Comparison of ENCODE assay signal across 1 cellular context in the genomic region with DNA sequence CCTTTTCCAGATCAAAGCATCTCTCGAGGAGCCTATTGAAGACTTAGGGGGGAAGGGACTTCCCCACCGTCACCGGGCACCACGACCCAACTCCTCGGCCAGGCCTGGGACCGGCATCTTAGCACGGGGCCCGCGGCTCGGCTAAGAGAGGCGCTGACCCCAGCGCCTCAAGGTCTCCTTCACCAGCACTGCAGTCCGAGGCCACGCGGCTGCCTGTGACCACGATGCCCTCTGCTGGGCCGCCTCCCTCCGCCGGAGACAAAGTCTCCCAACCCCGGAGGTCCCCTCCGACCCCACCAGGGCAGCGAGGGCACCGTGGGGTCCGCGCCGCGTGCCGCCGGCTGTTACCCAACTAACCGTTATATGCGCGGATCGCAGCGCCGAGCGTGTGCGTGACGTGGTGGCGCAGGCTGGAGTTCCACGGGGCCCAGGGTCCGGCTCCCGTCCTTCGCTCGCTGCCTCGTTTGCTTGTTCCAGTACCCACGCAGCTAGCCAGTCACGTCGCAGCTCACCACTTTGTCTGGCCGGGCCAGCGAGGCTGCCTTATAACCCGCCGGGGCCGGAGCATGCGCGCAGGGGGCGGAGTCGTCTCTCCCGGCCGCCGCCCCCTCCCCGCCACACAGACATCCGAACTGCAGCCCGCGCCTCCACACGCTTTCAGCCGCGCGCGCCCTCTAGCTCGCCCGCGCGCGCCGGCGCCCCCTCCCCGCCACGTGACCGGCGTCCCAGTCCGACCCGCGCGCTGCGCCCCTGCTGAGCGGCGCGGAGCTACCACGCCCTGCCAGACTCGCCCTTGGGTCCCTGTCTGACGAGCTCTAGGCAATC.
A peak's percentile ranks its signal among the peaks of the same experiment; 100 is the strongest.
TF ChIP-seq lines count a peak whose summit lies in the region.

A gene with protein sequence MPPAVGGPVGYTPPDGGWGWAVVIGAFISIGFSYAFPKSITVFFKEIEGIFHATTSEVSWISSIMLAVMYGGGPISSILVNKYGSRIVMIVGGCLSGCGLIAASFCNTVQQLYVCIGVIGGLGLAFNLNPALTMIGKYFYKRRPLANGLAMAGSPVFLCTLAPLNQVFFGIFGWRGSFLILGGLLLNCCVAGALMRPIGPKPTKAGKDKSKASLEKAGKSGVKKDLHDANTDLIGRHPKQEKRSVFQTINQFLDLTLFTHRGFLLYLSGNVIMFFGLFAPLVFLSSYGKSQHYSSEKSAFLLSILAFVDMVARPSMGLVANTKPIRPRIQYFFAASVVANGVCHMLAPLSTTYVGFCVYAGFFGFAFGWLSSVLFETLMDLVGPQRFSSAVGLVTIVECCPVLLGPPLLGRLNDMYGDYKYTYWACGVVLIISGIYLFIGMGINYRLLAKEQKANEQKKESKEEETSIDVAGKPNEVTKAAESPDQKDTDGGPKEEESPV (minus strand): TSS at position 519 of the 825 bp plus-strand sequence. CDS start 26,888 bp downstream, outside the sequence.

TF ChIP-seq in K562, 482 proteins besides CTCF, POLR2A, EP300 and RAD21 (continued from another document and continues in another):
- TF ChIP-seq, protein P1, sequence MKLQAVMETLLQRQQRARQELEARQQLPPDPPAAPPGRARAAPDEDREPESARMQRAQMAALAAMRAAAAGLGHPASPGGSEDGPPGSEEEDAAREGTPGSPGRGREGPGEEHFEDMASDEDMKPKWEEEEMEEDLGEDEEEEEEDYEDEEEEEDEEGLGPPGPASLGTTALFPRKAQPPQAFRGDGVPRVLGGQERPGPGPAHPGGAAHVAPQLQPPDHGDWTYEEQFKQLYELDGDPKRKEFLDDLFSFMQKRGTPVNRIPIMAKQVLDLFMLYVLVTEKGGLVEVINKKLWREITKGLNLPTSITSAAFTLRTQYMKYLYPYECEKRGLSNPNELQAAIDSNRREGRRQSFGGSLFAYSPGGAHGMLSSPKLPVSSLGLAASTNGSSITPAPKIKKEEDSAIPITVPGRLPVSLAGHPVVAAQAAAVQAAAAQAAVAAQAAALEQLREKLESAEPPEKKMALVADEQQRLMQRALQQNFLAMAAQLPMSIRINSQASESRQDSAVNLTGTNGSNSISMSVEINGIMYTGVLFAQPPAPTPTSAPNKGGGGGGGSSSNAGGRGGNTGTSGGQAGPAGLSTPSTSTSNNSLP (IDR thresholded peaks at IDR 0.05; ENCODE audit: borderline replicate concordance, low read depth, low read length) = 0 out of 2 replicates have a peak, but pooled peaks have one; percentile 38
- no peak for TF ChIP-seq ZNF699 (CRISPR knock-in tag; IDR thresholded peaks at IDR 0.05; ENCODE audit: insufficient replicate concordance)
- no peak for TF ChIP-seq ZFP30 (CRISPR knock-in tag; IDR thresholded peaks at IDR 0.05; ENCODE audit: borderline replicate concordance)
- peak; percentile 8 for TF ChIP-seq KAT2B (IDR thresholded peaks at IDR 0.05; ENCODE audit: low read depth, low read length)
- no peak for TF ChIP-seq SIRT6 (IDR thresholded peaks at IDR 0.05; ENCODE audit: low read depth, low read length)
- TF ChIP-seq SMARCE1 (IDR thresholded peaks at IDR 0.05) = no peak; the same call in 1 of the 2 replicates
- TF ChIP-seq, protein P2, sequence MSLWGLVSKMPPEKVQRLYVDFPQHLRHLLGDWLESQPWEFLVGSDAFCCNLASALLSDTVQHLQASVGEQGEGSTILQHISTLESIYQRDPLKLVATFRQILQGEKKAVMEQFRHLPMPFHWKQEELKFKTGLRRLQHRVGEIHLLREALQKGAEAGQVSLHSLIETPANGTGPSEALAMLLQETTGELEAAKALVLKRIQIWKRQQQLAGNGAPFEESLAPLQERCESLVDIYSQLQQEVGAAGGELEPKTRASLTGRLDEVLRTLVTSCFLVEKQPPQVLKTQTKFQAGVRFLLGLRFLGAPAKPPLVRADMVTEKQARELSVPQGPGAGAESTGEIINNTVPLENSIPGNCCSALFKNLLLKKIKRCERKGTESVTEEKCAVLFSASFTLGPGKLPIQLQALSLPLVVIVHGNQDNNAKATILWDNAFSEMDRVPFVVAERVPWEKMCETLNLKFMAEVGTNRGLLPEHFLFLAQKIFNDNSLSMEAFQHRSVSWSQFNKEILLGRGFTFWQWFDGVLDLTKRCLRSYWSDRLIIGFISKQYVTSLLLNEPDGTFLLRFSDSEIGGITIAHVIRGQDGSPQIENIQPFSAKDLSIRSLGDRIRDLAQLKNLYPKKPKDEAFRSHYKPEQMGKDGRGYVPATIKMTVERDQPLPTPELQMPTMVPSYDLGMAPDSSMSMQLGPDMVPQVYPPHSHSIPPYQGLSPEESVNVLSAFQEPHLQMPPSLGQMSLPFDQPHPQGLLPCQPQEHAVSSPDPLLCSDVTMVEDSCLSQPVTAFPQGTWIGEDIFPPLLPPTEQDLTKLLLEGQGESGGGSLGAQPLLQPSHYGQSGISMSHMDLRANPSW (CRISPR knock-in tag; IDR thresholded peaks at IDR 0.05) = peak; percentile 59; the same call in 1 of the 2 replicates
- TF ChIP-seq ZKSCAN8 (CRISPR knock-in tag; IDR thresholded peaks at IDR 0.05) = no peak
- TF ChIP-seq, protein P3, sequence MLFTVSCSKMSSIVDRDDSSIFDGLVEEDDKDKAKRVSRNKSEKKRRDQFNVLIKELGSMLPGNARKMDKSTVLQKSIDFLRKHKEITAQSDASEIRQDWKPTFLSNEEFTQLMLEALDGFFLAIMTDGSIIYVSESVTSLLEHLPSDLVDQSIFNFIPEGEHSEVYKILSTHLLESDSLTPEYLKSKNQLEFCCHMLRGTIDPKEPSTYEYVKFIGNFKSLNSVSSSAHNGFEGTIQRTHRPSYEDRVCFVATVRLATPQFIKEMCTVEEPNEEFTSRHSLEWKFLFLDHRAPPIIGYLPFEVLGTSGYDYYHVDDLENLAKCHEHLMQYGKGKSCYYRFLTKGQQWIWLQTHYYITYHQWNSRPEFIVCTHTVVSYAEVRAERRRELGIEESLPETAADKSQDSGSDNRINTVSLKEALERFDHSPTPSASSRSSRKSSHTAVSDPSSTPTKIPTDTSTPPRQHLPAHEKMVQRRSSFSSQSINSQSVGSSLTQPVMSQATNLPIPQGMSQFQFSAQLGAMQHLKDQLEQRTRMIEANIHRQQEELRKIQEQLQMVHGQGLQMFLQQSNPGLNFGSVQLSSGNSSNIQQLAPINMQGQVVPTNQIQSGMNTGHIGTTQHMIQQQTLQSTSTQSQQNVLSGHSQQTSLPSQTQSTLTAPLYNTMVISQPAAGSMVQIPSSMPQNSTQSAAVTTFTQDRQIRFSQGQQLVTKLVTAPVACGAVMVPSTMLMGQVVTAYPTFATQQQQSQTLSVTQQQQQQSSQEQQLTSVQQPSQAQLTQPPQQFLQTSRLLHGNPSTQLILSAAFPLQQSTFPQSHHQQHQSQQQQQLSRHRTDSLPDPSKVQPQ (CRISPR knock-in tag; IDR thresholded peaks at IDR 0.05; ENCODE audit: borderline replicate concordance) = peak; percentile 80
- peak; percentile 93 for TF ChIP-seq CBX1 (IDR thresholded peaks at IDR 0.05; ENCODE audit: low read depth)
- no peak for TF ChIP-seq ZNF668 (CRISPR knock-in tag; IDR thresholded peaks at IDR 0.05)
- TF ChIP-seq ZC3H11A (IDR thresholded peaks at IDR 0.05; ENCODE audit: low read depth, low read length) = no peak
- no peak for TF ChIP-seq MCM5 (IDR thresholded peaks at IDR 0.05; ENCODE audit: low read depth)
- peak; percentile 69 for TF ChIP-seq HMGN3 (IDR thresholded peaks at IDR 0.05; ENCODE audit: borderline replicate concordance, extremely low read depth, insufficient read length, low read depth, low read length)
- peak; percentile 2; the same call in 1 of the 2 replicates for TF ChIP-seq JUND (IDR thresholded peaks at IDR 0.05; ENCODE audit: borderline replicate concordance, low read depth, low read length)
- peak; percentile 10; the same call in 2 of the 3 replicates for TF ChIP-seq JUND (tag; IDR thresholded peaks at IDR 0.05; ENCODE audit: borderline replicate concordance, low read depth, low read length)
- TF ChIP-seq SETDB1 (IDR thresholded peaks at IDR 0.05; ENCODE audit: low read length) = no peak
- peak; percentile 86; the same call in 1 of the 2 replicates for TF ChIP-seq RNF2 (IDR thresholded peaks at IDR 0.05)
- TF ChIP-seq C11orf30 (IDR thresholded peaks at IDR 0.05; ENCODE audit: low read depth) = 0 out of 2 replicates have a peak, but pooled peaks have one; percentile 4
- no peak for TF ChIP-seq ZNF507 (tag; conservative IDR thresholded peaks at IDR 0.05)
- TF ChIP-seq ZNF717 (CRISPR knock-in tag; IDR thresholded peaks at IDR 0.05) = no peak
- peak; percentile 59 for TF ChIP-seq MYBL2 (IDR thresholded peaks at IDR 0.05; ENCODE audit: low read depth)
- TF ChIP-seq MYBL2 (CRISPR knock-in tag; IDR thresholded peaks at IDR 0.05; ENCODE audit: borderline replicate concordance) = no peak
- no peak for TF ChIP-seq ZNF41 (CRISPR knock-in tag; conservative IDR thresholded peaks at IDR 0.05)
- TF ChIP-seq, protein P4, sequence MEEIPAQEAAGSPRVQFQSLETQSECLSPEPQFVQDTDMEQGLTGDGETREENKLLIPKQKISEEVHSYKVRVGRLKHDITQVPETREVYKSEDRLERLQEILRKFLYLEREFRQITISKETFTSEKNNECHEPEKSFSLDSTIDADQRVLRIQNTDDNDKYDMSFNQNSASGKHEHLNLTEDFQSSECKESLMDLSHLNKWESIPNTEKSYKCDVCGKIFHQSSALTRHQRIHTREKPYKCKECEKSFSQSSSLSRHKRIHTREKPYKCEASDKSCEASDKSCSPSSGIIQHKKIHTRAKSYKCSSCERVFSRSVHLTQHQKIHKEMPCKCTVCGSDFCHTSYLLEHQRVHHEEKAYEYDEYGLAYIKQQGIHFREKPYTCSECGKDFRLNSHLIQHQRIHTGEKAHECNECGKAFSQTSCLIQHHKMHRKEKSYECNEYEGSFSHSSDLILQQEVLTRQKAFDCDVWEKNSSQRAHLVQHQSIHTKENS (CRISPR knock-in tag; IDR thresholded peaks at IDR 0.05) = no peak
- no peak for TF ChIP-seq ARHGAP35 (IDR thresholded peaks at IDR 0.05; ENCODE audit: partially characterized antibody)
- TF ChIP-seq, protein P5, sequence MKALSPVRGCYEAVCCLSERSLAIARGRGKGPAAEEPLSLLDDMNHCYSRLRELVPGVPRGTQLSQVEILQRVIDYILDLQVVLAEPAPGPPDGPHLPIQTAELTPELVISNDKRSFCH (CRISPR knock-in tag; IDR thresholded peaks at IDR 0.05) = no peak
- TF ChIP-seq, protein P5 (tag; IDR thresholded peaks at IDR 0.05) = peak; percentile 83
- TF ChIP-seq TCF7 (IDR thresholded peaks at IDR 0.05; ENCODE audit: borderline replicate concordance) = no peak
- TF ChIP-seq ZNF408 (CRISPR knock-in tag; IDR thresholded peaks at IDR 0.05; ENCODE audit: low read depth) = no peak
- peak; percentile 50 for TF ChIP-seq HCFC1 (IDR thresholded peaks at IDR 0.05; ENCODE audit: low read depth, low read length)
- no peak for TF ChIP-seq XRCC4 (IDR thresholded peaks at IDR 0.05; ENCODE audit: extremely low read depth, insufficient read depth, insufficient read length)
- 0 out of 2 replicates have a peak, but pooled peaks have one; percentile 78 for TF ChIP-seq NFRKB (IDR thresholded peaks at IDR 0.05; ENCODE audit: low read depth)
- no peak for TF ChIP-seq STAT5B (CRISPR knock-in tag; IDR thresholded peaks at IDR 0.05)
- TF ChIP-seq ZNF75A (CRISPR knock-in tag; IDR thresholded peaks at IDR 0.05) = 0 out of 2 replicates have a peak, but pooled peaks have one; percentile 23
- no peak for TF ChIP-seq KAT8 (IDR thresholded peaks at IDR 0.05; ENCODE audit: low read depth)
- TF ChIP-seq MXI1 (IDR thresholded peaks at IDR 0.05; ENCODE audit: low read depth, low read length) = peak; percentile 73; the same call in 1 of the 2 replicates
- TF ChIP-seq, protein P6, sequence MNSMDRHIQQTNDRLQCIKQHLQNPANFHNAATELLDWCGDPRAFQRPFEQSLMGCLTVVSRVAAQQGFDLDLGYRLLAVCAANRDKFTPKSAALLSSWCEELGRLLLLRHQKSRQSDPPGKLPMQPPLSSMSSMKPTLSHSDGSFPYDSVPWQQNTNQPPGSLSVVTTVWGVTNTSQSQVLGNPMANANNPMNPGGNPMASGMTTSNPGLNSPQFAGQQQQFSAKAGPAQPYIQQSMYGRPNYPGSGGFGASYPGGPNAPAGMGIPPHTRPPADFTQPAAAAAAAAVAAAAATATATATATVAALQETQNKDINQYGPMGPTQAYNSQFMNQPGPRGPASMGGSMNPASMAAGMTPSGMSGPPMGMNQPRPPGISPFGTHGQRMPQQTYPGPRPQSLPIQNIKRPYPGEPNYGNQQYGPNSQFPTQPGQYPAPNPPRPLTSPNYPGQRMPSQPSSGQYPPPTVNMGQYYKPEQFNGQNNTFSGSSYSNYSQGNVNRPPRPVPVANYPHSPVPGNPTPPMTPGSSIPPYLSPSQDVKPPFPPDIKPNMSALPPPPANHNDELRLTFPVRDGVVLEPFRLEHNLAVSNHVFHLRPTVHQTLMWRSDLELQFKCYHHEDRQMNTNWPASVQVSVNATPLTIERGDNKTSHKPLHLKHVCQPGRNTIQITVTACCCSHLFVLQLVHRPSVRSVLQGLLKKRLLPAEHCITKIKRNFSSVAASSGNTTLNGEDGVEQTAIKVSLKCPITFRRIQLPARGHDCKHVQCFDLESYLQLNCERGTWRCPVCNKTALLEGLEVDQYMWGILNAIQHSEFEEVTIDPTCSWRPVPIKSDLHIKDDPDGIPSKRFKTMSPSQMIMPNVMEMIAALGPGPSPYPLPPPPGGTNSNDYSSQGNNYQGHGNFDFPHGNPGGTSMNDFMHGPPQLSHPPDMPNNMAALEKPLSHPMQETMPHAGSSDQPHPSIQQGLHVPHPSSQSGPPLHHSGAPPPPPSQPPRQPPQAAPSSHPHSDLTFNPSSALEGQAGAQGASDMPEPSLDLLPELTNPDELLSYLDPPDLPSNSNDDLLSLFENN (IDR thresholded peaks at IDR 0.05; ENCODE audit: low read depth in 2 of 2, low read length in 2 of 2) = 0 out of 4 replicates have a peak, but pooled peaks of 1 of the 2 experiments have one; percentile 3
- 0 out of 2 replicates have a peak, but pooled peaks have one; percentile 42 for TF ChIP-seq ZSCAN32 (CRISPR knock-in tag; IDR thresholded peaks at IDR 0.05)
- peak; percentile 21 for TF ChIP-seq NEUROD1 (IDR thresholded peaks at IDR 0.05; ENCODE audit: borderline replicate concordance, low read depth, low read length, partially characterized antibody)
- no peak for TF ChIP-seq MCM2 (IDR thresholded peaks at IDR 0.05; ENCODE audit: low read depth)
- TF ChIP-seq ZNF707 (CRISPR knock-in tag; conservative IDR thresholded peaks at IDR 0.05) = no peak
- no peak for TF ChIP-seq SREBF2 (CRISPR knock-in tag; IDR thresholded peaks at IDR 0.05)
- no peak; the same call in 1 of the 2 replicates for TF ChIP-seq ZNF583 (CRISPR knock-in tag; IDR thresholded peaks at IDR 0.05)
- no peak for TF ChIP-seq ZNF253 (CRISPR knock-in tag; conservative IDR thresholded peaks at IDR 0.05)
- TF ChIP-seq MEIS2 (IDR thresholded peaks at IDR 0.05; ENCODE audit: partially characterized antibody) = peak; percentile 86
- TF ChIP-seq RBM15 (IDR thresholded peaks at IDR 0.05; ENCODE audit: insufficient read depth, low read length) = 0 out of 2 replicates have a peak, but pooled peaks have one; percentile 71
- TF ChIP-seq ZNF263 (CRISPR knock-in tag; IDR thresholded peaks at IDR 0.05; ENCODE audit: borderline replicate concordance) = peak; percentile 73
- TF ChIP-seq MYC (IDR thresholded peaks at IDR 0.05; ENCODE audit: low read depth, low read length) = peak; percentile 96
- peak; percentile 97 for TF ChIP-seq MYC (CRISPR knock-in tag; IDR thresholded peaks at IDR 0.05; ENCODE audit: borderline replicate concordance, low read depth)
- no peak for TF ChIP-seq ZNF347 (CRISPR knock-in tag; IDR thresholded peaks at IDR 0.05; ENCODE audit: low read depth)
